1 cellular context compared by ENCODE assay signal in genomic region chr16:11072420-11073153, GRCh38.
TF ChIP-seq lines count a peak whose summit lies in the region.

No MANE protein-coding gene starts in this region.

TF ChIP-seq in K562, 482 proteins besides CTCF, POLR2A, EP300 and RAD21 (continued from another document and continues in another):
- TF ChIP-seq ESRRB (CRISPR knock-in tag; IDR thresholded peaks at IDR 0.05; ENCODE audit: borderline replicate concordance): no peak
- no peak for TF ChIP-seq SIRT6 (IDR thresholded peaks at IDR 0.05; ENCODE audit: low read depth, low read length)
- peak; percentile 74; the same call in 1 of the 2 replicates for TF ChIP-seq TEAD4 (IDR thresholded peaks at IDR 0.05; ENCODE audit: low read length)
- TF ChIP-seq TEAD4 (CRISPR knock-in tag; IDR thresholded peaks at IDR 0.05; ENCODE audit: borderline replicate concordance): no peak
- TF ChIP-seq THRAP3 (IDR thresholded peaks at IDR 0.05; ENCODE audit: borderline replicate concordance): no peak
- peak; percentile 96 for TF ChIP-seq BRD9 (IDR thresholded peaks at IDR 0.05; ENCODE audit: low read depth, partially characterized antibody)
- TF ChIP-seq, protein P1, sequence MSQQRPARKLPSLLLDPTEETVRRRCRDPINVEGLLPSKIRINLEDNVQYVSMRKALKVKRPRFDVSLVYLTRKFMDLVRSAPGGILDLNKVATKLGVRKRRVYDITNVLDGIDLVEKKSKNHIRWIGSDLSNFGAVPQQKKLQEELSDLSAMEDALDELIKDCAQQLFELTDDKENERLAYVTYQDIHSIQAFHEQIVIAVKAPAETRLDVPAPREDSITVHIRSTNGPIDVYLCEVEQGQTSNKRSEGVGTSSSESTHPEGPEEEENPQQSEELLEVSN (IDR thresholded peaks at IDR 0.05; ENCODE audit: borderline replicate concordance in 1 of 2, extremely low read depth in 1 of 2, insufficient read depth in 1 of 2, insufficient read length in 1 of 2, low read depth in 1 of 2, low read length in 1 of 2, poor library complexity in 1 of 2, severe bottlenecking in 1 of 2): no peak
- no peak for TF ChIP-seq SP2 (IDR thresholded peaks at IDR 0.05; ENCODE audit: extremely low read depth, low read depth, low read length, poor library complexity, severe bottlenecking)
- TF ChIP-seq BDP1 (IDR thresholded peaks at IDR 0.05; ENCODE audit: insufficient read depth, insufficient read length): no peak
- no peak for TF ChIP-seq YBX1 (IDR thresholded peaks at IDR 0.05)
- no peak for TF ChIP-seq WHSC1 (IDR thresholded peaks at IDR 0.05; ENCODE audit: low read length)
- 0 out of 2 replicates have a peak, but pooled peaks have one; percentile 60 for TF ChIP-seq TOE1 (IDR thresholded peaks at IDR 0.05; ENCODE audit: borderline replicate concordance)
- no peak for TF ChIP-seq TOE1 (CRISPR knock-in tag; IDR thresholded peaks at IDR 0.05; ENCODE audit: borderline replicate concordance, low read depth)
- TF ChIP-seq FOXM1 (IDR thresholded peaks at IDR 0.05; ENCODE audit: low read depth): peak; percentile 43; the same call in 1 of the 2 replicates
- no peak for TF ChIP-seq FOXM1 (CRISPR knock-in tag; IDR thresholded peaks at IDR 0.05; ENCODE audit: low read depth)
- TF ChIP-seq TRIM24 (IDR thresholded peaks at IDR 0.05): peak in 1 of 2 experiments; percentile 34; a peak in 1 of 4 replicates
- peak; percentile 51 for TF ChIP-seq TAL1 (IDR thresholded peaks at IDR 0.05)
- no peak for TF ChIP-seq DMBX1 (CRISPR knock-in tag; IDR thresholded peaks at IDR 0.05; ENCODE audit: borderline replicate concordance)
- no peak for TF ChIP-seq CHD7 (IDR thresholded peaks at IDR 0.05; ENCODE audit: low read depth, low read length)
- TF ChIP-seq HNRNPUL1 (IDR thresholded peaks at IDR 0.05; ENCODE audit: low read length): no peak
- peak in 1 of 2 experiments; percentile 40; a peak in 1 of 4 replicates for TF ChIP-seq MNT (conservative IDR thresholded peaks at IDR 0.05)
- TF ChIP-seq MEIS2 (IDR thresholded peaks at IDR 0.05; ENCODE audit: partially characterized antibody): peak; percentile 44
- TF ChIP-seq MITF (IDR thresholded peaks at IDR 0.05): peak; percentile 41; the same call in 1 of the 2 replicates
- TF ChIP-seq CBFA2T2 (conservative IDR thresholded peaks at IDR 0.05): peak; percentile 80
- peak; percentile 87 for TF ChIP-seq SOX6 (IDR thresholded peaks at IDR 0.05)
- TF ChIP-seq, protein P2, sequence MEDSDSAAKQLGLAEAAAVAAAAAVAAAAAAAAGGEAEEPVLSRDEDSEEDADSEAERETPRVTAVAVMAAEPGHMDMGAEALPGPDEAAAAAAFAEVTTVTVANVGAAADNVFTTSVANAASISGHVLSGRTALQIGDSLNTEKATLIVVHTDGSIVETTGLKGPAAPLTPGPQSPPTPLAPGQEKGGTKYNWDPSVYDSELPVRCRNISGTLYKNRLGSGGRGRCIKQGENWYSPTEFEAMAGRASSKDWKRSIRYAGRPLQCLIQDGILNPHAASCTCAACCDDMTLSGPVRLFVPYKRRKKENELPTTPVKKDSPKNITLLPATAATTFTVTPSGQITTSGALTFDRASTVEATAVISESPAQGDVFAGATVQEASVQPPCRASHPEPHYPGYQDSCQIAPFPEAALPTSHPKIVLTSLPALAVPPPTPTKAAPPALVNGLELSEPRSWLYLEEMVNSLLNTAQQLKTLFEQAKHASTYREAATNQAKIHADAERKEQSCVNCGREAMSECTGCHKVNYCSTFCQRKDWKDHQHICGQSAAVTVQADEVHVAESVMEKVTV (CRISPR knock-in tag; IDR thresholded peaks at IDR 0.05): no peak
- TF ChIP-seq MTA1 (IDR thresholded peaks at IDR 0.05; ENCODE audit: borderline replicate concordance): no peak
- no peak for TF ChIP-seq E2F3 (CRISPR knock-in tag; IDR thresholded peaks at IDR 0.05)
- peak; percentile 87 to 96 for TF ChIP-seq KDM1A (IDR thresholded peaks at IDR 0.05)
- TF ChIP-seq, protein P3, sequence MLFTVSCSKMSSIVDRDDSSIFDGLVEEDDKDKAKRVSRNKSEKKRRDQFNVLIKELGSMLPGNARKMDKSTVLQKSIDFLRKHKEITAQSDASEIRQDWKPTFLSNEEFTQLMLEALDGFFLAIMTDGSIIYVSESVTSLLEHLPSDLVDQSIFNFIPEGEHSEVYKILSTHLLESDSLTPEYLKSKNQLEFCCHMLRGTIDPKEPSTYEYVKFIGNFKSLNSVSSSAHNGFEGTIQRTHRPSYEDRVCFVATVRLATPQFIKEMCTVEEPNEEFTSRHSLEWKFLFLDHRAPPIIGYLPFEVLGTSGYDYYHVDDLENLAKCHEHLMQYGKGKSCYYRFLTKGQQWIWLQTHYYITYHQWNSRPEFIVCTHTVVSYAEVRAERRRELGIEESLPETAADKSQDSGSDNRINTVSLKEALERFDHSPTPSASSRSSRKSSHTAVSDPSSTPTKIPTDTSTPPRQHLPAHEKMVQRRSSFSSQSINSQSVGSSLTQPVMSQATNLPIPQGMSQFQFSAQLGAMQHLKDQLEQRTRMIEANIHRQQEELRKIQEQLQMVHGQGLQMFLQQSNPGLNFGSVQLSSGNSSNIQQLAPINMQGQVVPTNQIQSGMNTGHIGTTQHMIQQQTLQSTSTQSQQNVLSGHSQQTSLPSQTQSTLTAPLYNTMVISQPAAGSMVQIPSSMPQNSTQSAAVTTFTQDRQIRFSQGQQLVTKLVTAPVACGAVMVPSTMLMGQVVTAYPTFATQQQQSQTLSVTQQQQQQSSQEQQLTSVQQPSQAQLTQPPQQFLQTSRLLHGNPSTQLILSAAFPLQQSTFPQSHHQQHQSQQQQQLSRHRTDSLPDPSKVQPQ (CRISPR knock-in tag; IDR thresholded peaks at IDR 0.05; ENCODE audit: borderline replicate concordance): no peak
- TF ChIP-seq RBBP5 (IDR thresholded peaks at IDR 0.05; ENCODE audit: borderline replicate concordance, insufficient read depth, low read length, poor library complexity, severe bottlenecking): peak; percentile 18
- TF ChIP-seq BRD4 (IDR thresholded peaks at IDR 0.05): no peak
- TF ChIP-seq ARID1B (IDR thresholded peaks at IDR 0.05): peak; percentile 75
- no peak for TF ChIP-seq ZBTB1 (CRISPR knock-in tag; IDR thresholded peaks at IDR 0.05; ENCODE audit: borderline replicate concordance, low read depth)
- 0 out of 2 replicates have a peak, but pooled peaks have one; percentile 40 for TF ChIP-seq MAFF (IDR thresholded peaks at IDR 0.05; ENCODE audit: low read length)
- TF ChIP-seq USF2 (CRISPR knock-in tag; IDR thresholded peaks at IDR 0.05): 0 out of 2 replicates have a peak, but pooled peaks have one; percentile 29
- TF ChIP-seq SMARCA5 (IDR thresholded peaks at IDR 0.05): peak; percentile 98
- no peak for TF ChIP-seq GTF2A2 (tag; IDR thresholded peaks at IDR 0.05)
- TF ChIP-seq NCOR1 (IDR thresholded peaks at IDR 0.05): peak; percentile 77
- TF ChIP-seq ID3 (CRISPR knock-in tag; IDR thresholded peaks at IDR 0.05): no peak
- TF ChIP-seq ID3 (tag; IDR thresholded peaks at IDR 0.05): 0 out of 2 replicates have a peak, but pooled peaks have one; percentile 28
- no peak for TF ChIP-seq SNRNP70 (optimal IDR thresholded peaks at IDR 0.05; ENCODE audit: low read depth, low read length)
- 0 out of 2 replicates have a peak, but pooled peaks have one; percentile 52 for TF ChIP-seq BHLHE40 (IDR thresholded peaks at IDR 0.05; ENCODE audit: low read length)
- TF ChIP-seq MAZ (CRISPR knock-in tag; conservative IDR thresholded peaks at IDR 0.05 in 1 of 2, IDR thresholded peaks at IDR 0.05 in 1 of 2): peak in 1 of 2 experiments; percentile 67; a peak in 2 of 4 replicates
- TF ChIP-seq BCOR (IDR thresholded peaks at IDR 0.05): peak; percentile 99
